ENCODE assay signal across 28 cellular contexts in genomic region chr13:110129539-110130186, GRCh38.
DNase-seq lines count a peak whose midpoint lies in the region; ATAC-seq and TF ChIP-seq lines count a peak whose summit lies in the region.
"Had no signal": no experiment of that assay in that cellular context is flagged by ENCODE, and none has a peak within 500 bp of the region (broad histone marks: within the 10 kb centered on the region; RNA-seq: fewer than 3 reads in every experiment).

No MANE protein-coding gene starts in this region.

- no peak overlapping the region for H3K4me3 Mint-ChIP-seq in T-helper 2 cell treated with Interferon-gamma antibody and Interleukin-4, amounts not matched to agents 5 μg/mL and 100 μg/mL, for 36 hours
- H3K4me3 Mint-ChIP-seq: activated naive CD8-positive, alpha-beta T cell treated with anti-CD3 and anti-CD28 coated beads for 36 hours; central memory CD8-positive, alpha-beta T cell; dendritic cell treated with granulocyte-macrophage colony-stimulating factor and Interleukin-4, amounts not matched to agents 40 ng/mL and 50 ng/mL, for 4 days; nephron progenitor cell; stimulated activated naive CD8-positive, alpha-beta T cell treated with anti-CD3 and anti-CD28 coated beads, Interleukin-15, amount 100 ng/mL, for 72 hours had no signal

- POLR2A ChIA-PET in HEK293 (lab: Yijun Ruan, JAX): no interaction called here

- H2AFZ ChIP-seq in parathyroid adenoma: no peak overlapping the region

- peaks cover 0 to 8% (median 0%) of the 10 kb centered on the region in 11 experiments; a peak in 4 of 22 replicates for H3K9me3 ChIP-seq in BLaER1 treated with 17β-estradiol and CSF1 and Interleukin-3, amounts not matched to agents 10 nM and 100 nM (replicated peaks in 1 of 11)
- H3K9me3 ChIP-seq in HEK293 (ENCODE audit: control insufficient read depth, insufficient read depth, low read depth, low read length) (no peaks in the 10 kb centered on the region), parathyroid adenoma (ENCODE audit: control insufficient read depth, low read length) (no peaks in the 10 kb centered on the region)
- H3K9me3 ChIP-seq: ascending aorta, esophagus squamous epithelium, heart right ventricle, ovary, spleen had no signal

- H3K27ac ChIP-seq in BLaER1 treated with 17β-estradiol and CSF1 and Interleukin-3, amounts not matched to agents 10 nM and 100 nM: peak overlapping the region in 5 of 11 experiments; percentile 59 to 97 (median 81); a peak in 10 of 22 replicates
- H3K27ac ChIP-seq in HEK293 (ENCODE audit: extremely low read depth, low read depth, low read length) (no peak overlapping the region), cingulate gyrus (ENCODE audit: low read depth, low read length) (peak overlapping the region; percentile 4), parathyroid adenoma (peak overlapping the region; percentile 59)
- H3K27ac ChIP-seq: ascending aorta, foreskin keratinocyte, HL-60, ovary, WERI-Rb-1 had no signal

- TF ChIP-seq CTCF in HEK293 (tag by site-specific recombination; IDR thresholded peaks at IDR 0.05) (no peak), parathyroid adenoma (IDR thresholded peaks at IDR 0.05) (no peak)

- H4K20me1 ChIP-seq in BLaER1 treated with 17β-estradiol and CSF1 and Interleukin-3, amounts not matched to agents 10 nM and 100 nM: no peaks in the 10 kb centered on the region

- H3K79me2 ChIP-seq in parathyroid adenoma: no peaks in the 10 kb centered on the region

- peaks cover 0 to 8% (median 0%) of the 10 kb centered on the region in 11 experiments; a peak in 2 of 22 replicates for H3K27me3 ChIP-seq in BLaER1 treated with 17β-estradiol and CSF1 and Interleukin-3, amounts not matched to agents 10 nM and 100 nM
- H3K27me3 ChIP-seq in parathyroid adenoma (ENCODE audit: control insufficient read depth, insufficient read depth, low read length): no peaks in the 10 kb centered on the region
- H3K27me3 ChIP-seq: ascending aorta, esophagus squamous epithelium, foreskin keratinocyte, heart right ventricle, ovary had no signal

- ATAC-seq in HG02798 (IDR thresholded peaks at IDR 0.05; ENCODE audit: poor library complexity, unreplicated experiment): no peak
- ATAC-seq: foreskin keratinocyte; GM12878; stimulated activated naive CD8-positive, alpha-beta T cell treated with anti-CD3 and anti-CD28 coated beads, Interleukin-15, amount 100 ng/mL, for 72 hours had no signal

- peak overlapping the region in 1 of 11 experiments; percentile 79; a peak in 1 of 22 replicates for H3K9ac ChIP-seq in BLaER1 treated with 17β-estradiol and CSF1 and Interleukin-3, amounts not matched to agents 10 nM and 100 nM
- no peak overlapping the region for H3K9ac ChIP-seq in parathyroid adenoma

- DNase-seq in NCI-H2081 (lab: John Stamatoyannopoulos, UW): no peak
- no peak for DNase-seq in T-helper 2 cell treated with Interferon-gamma antibody and Interleukin-4, amounts not matched to agents 5 μg/mL and 100 μg/mL, for 36 hours (ENCODE audit: low spot score)
- DNase-seq: activated CD4-positive, alpha-beta T cell treated with anti-CD3 and anti-CD28 coated beads for 48 hours; activated effector memory CD4-positive, alpha-beta T cell treated with Interleukin-2 at 50 U/mL for 16 hours; activated naive CD8-positive, alpha-beta T cell treated with anti-CD3 and anti-CD28 coated beads for 36 hours; activated T-cell treated with anti-CD3 and anti-CD28 coated beads, Interleukin-2, amount 50 U/mL, for 1 hour; esophagus squamous epithelium; foreskin keratinocyte; heart right ventricle; KG1; NCI-H510A; nephron progenitor cell; ovary; SIG-M5; spleen; stimulated activated CD4-positive, alpha-beta T cell treated with anti-CD3 and anti-CD28 coated beads, Interleukin-2, amount 100 ng/mL, for 24 hours; stimulated activated naive CD8-positive, alpha-beta T cell treated with anti-CD3 and anti-CD28 coated beads, Interleukin-15, amount 100 ng/mL, for 72 hours; WERI-Rb-1 had no signal

- H3K4me2 ChIP-seq in BLaER1 treated with 17β-estradiol and CSF1 and Interleukin-3, amounts not matched to agents 10 nM and 100 nM: peak overlapping the region in 8 of 11 experiments; percentile 8 to 94 (median 83); a peak in 9 of 22 replicates
- H3K4me2 ChIP-seq in parathyroid adenoma (ENCODE audit: low read length): no peak overlapping the region

- H3K36me3 Mint-ChIP-seq in T-helper 2 cell treated with Interferon-gamma antibody and Interleukin-4, amounts not matched to agents 5 μg/mL and 100 μg/mL, for 36 hours (ENCODE audit: low read depth): no peaks in the 10 kb centered on the region
- H3K36me3 Mint-ChIP-seq: activated naive CD8-positive, alpha-beta T cell treated with anti-CD3 and anti-CD28 coated beads for 36 hours had no signal

- H3K27me3 Mint-ChIP-seq in T-helper 2 cell treated with Interferon-gamma antibody and Interleukin-4, amounts not matched to agents 5 μg/mL and 100 μg/mL, for 36 hours (ENCODE audit: low read depth): peaks cover 18% of the 10 kb centered on the region

- H3K4me3 ChIP-seq in BLaER1 treated with 17β-estradiol and CSF1 and Interleukin-3, amounts not matched to agents 10 nM and 100 nM: no peak overlapping the region
- H3K4me3 ChIP-seq in HEK293 (ENCODE audit: low read depth, low read length): no peak overlapping the region
- H3K4me3 ChIP-seq in parathyroid adenoma (ENCODE audit: low read depth, low read length): no peak overlapping the region
- H3K4me3 ChIP-seq: ascending aorta, esophagus squamous epithelium, GM12878, ovary had no signal

- H3K36me3 ChIP-seq in BLaER1 treated with 17β-estradiol and CSF1 and Interleukin-3, amounts not matched to agents 10 nM and 100 nM: no peaks in the 10 kb centered on the region
- H3K36me3 ChIP-seq in HEK293 (ENCODE audit: control insufficient read depth in 2 of 2, insufficient read depth in 1 of 2, low read length in 2 of 2) (no peaks in the 10 kb centered on the region), parathyroid adenoma (ENCODE audit: control insufficient read depth, insufficient read depth, low read length) (no peaks in the 10 kb centered on the region)
- H3K36me3 ChIP-seq: ascending aorta, esophagus squamous epithelium, heart right ventricle, ovary, spleen, WERI-Rb-1 had no signal

- peaks cover 53 to 100% (median 98%) of the 10 kb centered on the region in 10 experiments for H3K4me1 ChIP-seq in BLaER1 treated with 17β-estradiol and CSF1 and Interleukin-3, amounts not matched to agents 10 nM and 100 nM
- H3K4me1 ChIP-seq in HEK293 (ENCODE audit: control insufficient read depth, insufficient read depth, low read length) (no peaks in the 10 kb centered on the region), parathyroid adenoma (no peaks in the 10 kb centered on the region)

- no peaks in the 10 kb centered on the region for H3K4me1 Mint-ChIP-seq in T-helper 2 cell treated with Interferon-gamma antibody and Interleukin-4, amounts not matched to agents 5 μg/mL and 100 μg/mL, for 36 hours (ENCODE audit: low read depth)
- H3K4me1 Mint-ChIP-seq: activated naive CD8-positive, alpha-beta T cell treated with anti-CD3 and anti-CD28 coated beads for 36 hours; central memory CD8-positive, alpha-beta T cell had no signal

- CTCF ChIA-PET in HEK293 (lab: Yijun Ruan, JAX): no interaction called here

- no peaks in the 10 kb centered on the region for H3K9me3 Mint-ChIP-seq in T-helper 2 cell treated with Interferon-gamma antibody and Interleukin-4, amounts not matched to agents 5 μg/mL and 100 μg/mL, for 36 hours
- H3K9me3 Mint-ChIP-seq: central memory CD8-positive, alpha-beta T cell; dendritic cell treated with granulocyte-macrophage colony-stimulating factor and Interleukin-4, amounts not matched to agents 40 ng/mL and 50 ng/mL, for 4 days; stimulated activated naive CD8-positive, alpha-beta T cell treated with anti-CD3 and anti-CD28 coated beads, Interleukin-15, amount 100 ng/mL, for 72 hours had no signal

- no peak overlapping the region for H3K27ac Mint-ChIP-seq in T-helper 2 cell treated with Interferon-gamma antibody and Interleukin-4, amounts not matched to agents 5 μg/mL and 100 μg/mL, for 36 hours
- H3K27ac Mint-ChIP-seq: activated naive CD8-positive, alpha-beta T cell treated with anti-CD3 and anti-CD28 coated beads for 36 hours; dendritic cell treated with granulocyte-macrophage colony-stimulating factor and Interleukin-4, amounts not matched to agents 40 ng/mL and 50 ng/mL, for 4 days; nephron progenitor cell; stimulated activated naive CD8-positive, alpha-beta T cell treated with anti-CD3 and anti-CD28 coated beads, Interleukin-15, amount 100 ng/mL, for 72 hours had no signal

TF ChIP-seq in HEK293, 187 proteins besides CTCF, POLR2A, EP300 and RAD21:
- TF ChIP-seq EGR2 (tag by site-specific recombination; IDR thresholded peaks at IDR 0.05; ENCODE audit: low read depth) (peak; percentile 84), SP7 (tag by site-specific recombination; IDR thresholded peaks at IDR 0.05) (no peak), OVOL3 (tag by site-specific recombination; IDR thresholded peaks at IDR 0.05) (no peak), ZFHX2 (tag by site-specific recombination; conservative IDR thresholded peaks at IDR 0.05) (peak; percentile 77), ZNF626 (tag by site-specific recombination; IDR thresholded peaks at IDR 0.05) (no peak)
